8 cellular contexts compared by ENCODE assay signal in the genomic region with DNA sequence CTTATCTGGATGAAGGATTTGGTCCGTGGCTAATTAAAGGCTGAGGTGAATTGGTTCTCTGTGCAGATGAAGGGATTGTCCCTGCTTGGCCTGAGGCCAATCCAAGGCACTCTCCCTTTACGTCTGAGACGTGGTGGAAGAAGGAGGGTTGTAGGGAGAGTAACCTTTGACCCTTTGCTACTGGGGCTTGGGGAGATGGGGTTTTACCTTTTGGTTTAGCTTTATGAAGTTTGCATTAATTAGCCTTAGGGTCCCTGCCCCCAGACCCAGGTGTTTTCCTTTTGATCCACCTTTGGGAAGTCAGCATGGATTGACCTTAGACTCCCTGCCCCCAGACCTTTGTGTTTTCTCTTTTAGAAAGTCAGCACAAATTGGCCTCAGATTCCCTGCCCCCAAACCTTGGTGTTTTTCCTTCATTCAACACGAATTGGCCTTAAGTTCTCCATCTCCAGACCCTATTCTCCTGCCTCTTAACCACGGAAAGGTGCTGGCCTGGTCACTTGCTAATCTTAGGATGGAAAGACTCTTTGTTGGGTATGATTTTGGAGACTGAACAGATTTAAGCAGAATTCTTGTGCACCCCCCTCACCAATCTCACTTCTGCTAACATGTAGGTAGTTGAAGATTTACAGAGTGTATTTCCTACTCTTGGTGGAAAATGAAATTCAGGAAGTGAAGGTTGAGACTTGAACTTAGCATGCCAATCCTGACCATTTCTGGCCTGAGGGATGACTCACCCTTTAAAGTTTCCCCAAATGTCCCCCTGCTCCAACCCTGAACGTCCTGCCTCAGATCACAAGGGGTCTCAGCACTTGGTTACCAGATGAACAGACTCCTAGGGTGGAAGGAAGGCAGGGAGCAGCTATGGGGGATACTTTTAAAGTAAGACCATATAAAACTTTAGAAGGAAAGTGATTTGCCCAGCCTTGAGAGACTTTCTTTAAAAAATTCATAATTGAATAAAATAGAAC. TPM values are rescaled to one million over a fixed set of nuclear protein-coding genes. Genes with fewer than 3 reads are reported as not detected.
DNase-seq lines count a peak whose midpoint lies in the region; ATAC-seq, FAIRE-seq and TF ChIP-seq lines count a peak whose summit lies in the region.

No MANE protein-coding gene starts in this region.

- no peak for TF ChIP-seq CTCF in pancreas (IDR thresholded peaks at IDR 0.05)

- intact Hi-C loops in pancreas (cut with DNase I) = no loop called here
- intact Hi-C loops in posterior cingulate gyrus (cut with DNase I) = no loop called here

- DNase-seq in adipocyte (ENCODE audit: low read depth) = peak; percentile 39
- no peak for DNase-seq in pancreas
- DNase-seq in NCI-H510A (lab: John Stamatoyannopoulos, UW) = no peak
- DNase-seq in posterior cingulate gyrus = no peak
- DNase-seq in AML-193 (lab: John Stamatoyannopoulos, UW) = no peak

- H3K4me1 ChIP-seq in adipocyte (ENCODE audit: control insufficient read depth, insufficient read depth, low read length) = peaks cover 74% of the 10 kb centered on the region
- no peaks in the 10 kb centered on the region for H3K4me1 ChIP-seq in pancreas

- H3K27me3 ChIP-seq in adipocyte (replicated peaks; ENCODE audit: control insufficient read depth, insufficient read depth, low read length) (no peaks in the 10 kb centered on the region), pancreas (no peaks in the 10 kb centered on the region)

- no peaks in the 10 kb centered on the region for H3K36me3 ChIP-seq in adipocyte (ENCODE audit: control insufficient read depth, insufficient read depth, low read length, severe bottlenecking)
- no peaks in the 10 kb centered on the region for H3K36me3 ChIP-seq in pancreas

- H3K9me3 ChIP-seq in adipocyte (ENCODE audit: control insufficient read depth, low read length) = no peaks in the 10 kb centered on the region
- no peaks in the 10 kb centered on the region for H3K9me3 ChIP-seq in pancreas

- no peak overlapping the region for H3K4me3 ChIP-seq in adipocyte (ENCODE audit: low read length)
- H3K4me3 ChIP-seq in pancreas = no peak overlapping the region

- H3K27ac ChIP-seq in pancreas = peak overlapping the region in 2 of 4 donors; percentile 0 to 12

- FAIRE-seq in pancreas (lab: Jason Lieb, UNC) = no peak

- 47 to 51% methylated on average over 6 of the region's 6 CpGs for WGBS in pancreas, 2 donors

- peak overlapping the region; percentile 61 for H3K9ac ChIP-seq in adipocyte (ENCODE audit: low read length)

- peak; percentile 76 for ATAC-seq in GM19035 (IDR thresholded peaks at IDR 0.05; ENCODE audit: unreplicated experiment)
- peak; percentile 43 for ATAC-seq in HG03060 (IDR thresholded peaks at IDR 0.05; ENCODE audit: low read depth, unreplicated experiment)
- ATAC-seq in pancreas = peak in 3 of 4 donors; percentile 37 to 72 (median 53)
- ATAC-seq in esophagus mucosa = no peak

RNA-seq across cellular contexts. Expression of gene MMD, which starts 23.1 kb away (rescaled TPM):
- total RNA-seq in pancreas (1 to 10 TPM; 1.1 to 7.0 (median 3.3) TPM), esophagus mucosa (2.1 TPM)
- 1 to 10 TPM; 4.4 to 5.1 TPM for polyA plus RNA-seq in pancreas
